In genomic region chr2:179434357-179434756, GRCh38 we compare ENCODE assay signal across 34 cellular contexts.
"Had no signal": no experiment of that assay in that cellular context is flagged by ENCODE, and none has a peak within 500 bp of the region (broad histone marks: within the 10 kb centered on the region; RNA-seq: fewer than 3 reads in every experiment).

No MANE protein-coding gene starts in this region.

- H3K4me3 ChIP-seq: Peyer's patch had no signal

- H3K4me3 Mint-ChIP-seq: activated CD4-positive, alpha-beta memory T cell treated with anti-CD3 and anti-CD28 coated beads, Interleukin-2, amount 10 ng/mL, durations not matched to agents 7 days and 5 days; activated CD8-positive, alpha-beta memory T cell treated with anti-CD3 and anti-CD28 coated beads, Interleukin-2, amount 10 ng/mL, durations not matched to agents 7 days and 5 days; activated naive CD8-positive, alpha-beta T cell treated with anti-CD3 and anti-CD28 coated beads for 36 hours; T-cell; T-helper 17 cell had no signal

- H3K9me3 Mint-ChIP-seq: activated CD4-positive, alpha-beta memory T cell treated with anti-CD3 and anti-CD28 coated beads, Interleukin-2, amount 10 ng/mL, durations not matched to agents 7 days and 5 days; activated naive CD8-positive, alpha-beta T cell treated with anti-CD3 and anti-CD28 coated beads for 36 hours; T-cell had no signal

- H3K27ac Mint-ChIP-seq: activated CD4-positive, alpha-beta memory T cell treated with anti-CD3 and anti-CD28 coated beads, Interleukin-2, amount 10 ng/mL, durations not matched to agents 7 days and 5 days; activated CD8-positive, alpha-beta memory T cell treated with anti-CD3 and anti-CD28 coated beads, Interleukin-2, amount 10 ng/mL, durations not matched to agents 7 days and 5 days; activated naive CD8-positive, alpha-beta T cell treated with anti-CD3 and anti-CD28 coated beads for 36 hours; T-cell; T-helper 17 cell had no signal

- H3K36me3 ChIP-seq: brain microvascular endothelial cell, Peyer's patch had no signal

- H3K27me3 ChIP-seq: brain microvascular endothelial cell, Peyer's patch had no signal

- DNase-seq: activated CD4-positive, alpha-beta memory T cell treated with anti-CD3 and anti-CD28 coated beads, Interleukin-2, amount 10 ng/mL, durations not matched to agents 7 days and 5 days; activated CD4-positive, alpha-beta T cell treated with anti-CD3 and anti-CD28 coated beads for 1 hour; activated CD4-positive, alpha-beta T cell treated with anti-CD3 and anti-CD28 coated beads for 48 hours; activated CD4-positive, CD25-positive, alpha-beta regulatory T cell; activated CD8-positive, alpha-beta memory T cell treated with anti-CD3 and anti-CD28 coated beads for 24 hours; activated CD8-positive, alpha-beta memory T cell treated with anti-CD3 and anti-CD28 coated beads, Interleukin-2, amount 10 ng/mL, durations not matched to agents 7 days and 5 days; activated CD8-positive, alpha-beta memory T cell treated with anti-CD3 and anti-CD28 coated beads, Interleukin-2, amount 50 U/mL, for 48 hours; activated effector memory CD4-positive, alpha-beta T cell treated with Interleukin-2 at 50 U/mL for 16 hours; activated naive CD4-positive, alpha-beta T cell treated with anti-CD3 and anti-CD28 coated beads, Interleukin-2, amount 50 U/mL, for 16 hours; activated naive CD8-positive, alpha-beta T cell treated with anti-CD3 and anti-CD28 coated beads for 36 hours; activated T-cell treated with anti-CD3 and anti-CD28 coated beads, Interleukin-2, amount 50 U/mL, for 48 hours; amniotic stem cell; aorta; brain microvascular endothelial cell; central memory CD4-positive, alpha-beta T cell; Kasumi-1; NCI-H1092 treated with DMSO at 0.1 percent for 48 hours; NCI-H1417 treated with DMSO at 0.1 percent for 48 hours; NCI-H187 treated with DMSO at 0.1 percent for 48 hours; NCI-H2081; NCI-H2171 treated with DMSO at 0.1 percent for 48 hours; NCI-H2227 treated with DMSO at 0.1 percent for 48 hours; NCI-H446; NCI-H510A treated with DMSO at 0.1 percent for 48 hours; NCI-H526 treated with DMSO at 0.1 percent for 48 hours; NCI-H774; PC-3; Peyer's patch; RPMI8226; SHP77 treated with DMSO at 0.1 percent for 48 hours; T-cell; T-helper 17 cell had no signal

- ATAC-seq: activated CD8-positive, alpha-beta memory T cell treated with anti-CD3 and anti-CD28 coated beads, Interleukin-2, amount 10 ng/mL, durations not matched to agents 7 days and 5 days; PC-3; SK-N-SH treated with all-trans-retinoic acid at 6 μM for 48 hours; T-cell; T-helper 17 cell had no signal

- H3K4me1 Mint-ChIP-seq: activated CD4-positive, alpha-beta memory T cell treated with anti-CD3 and anti-CD28 coated beads, Interleukin-2, amount 10 ng/mL, durations not matched to agents 7 days and 5 days; activated CD8-positive, alpha-beta memory T cell treated with anti-CD3 and anti-CD28 coated beads, Interleukin-2, amount 10 ng/mL, durations not matched to agents 7 days and 5 days; activated naive CD8-positive, alpha-beta T cell treated with anti-CD3 and anti-CD28 coated beads for 36 hours; T-cell; T-helper 17 cell had no signal

- H3K4me1 ChIP-seq: Peyer's patch had no signal

- H3K27ac ChIP-seq: brain microvascular endothelial cell, Peyer's patch, VCaP had no signal

- H3K36me3 Mint-ChIP-seq: activated CD8-positive, alpha-beta memory T cell treated with anti-CD3 and anti-CD28 coated beads, Interleukin-2, amount 10 ng/mL, durations not matched to agents 7 days and 5 days; activated naive CD8-positive, alpha-beta T cell treated with anti-CD3 and anti-CD28 coated beads for 36 hours; T-cell had no signal

- H3K9me3 ChIP-seq: Peyer's patch had no signal
